Comparison of ENCODE assay signal across 8 cellular contexts in the genomic region with DNA sequence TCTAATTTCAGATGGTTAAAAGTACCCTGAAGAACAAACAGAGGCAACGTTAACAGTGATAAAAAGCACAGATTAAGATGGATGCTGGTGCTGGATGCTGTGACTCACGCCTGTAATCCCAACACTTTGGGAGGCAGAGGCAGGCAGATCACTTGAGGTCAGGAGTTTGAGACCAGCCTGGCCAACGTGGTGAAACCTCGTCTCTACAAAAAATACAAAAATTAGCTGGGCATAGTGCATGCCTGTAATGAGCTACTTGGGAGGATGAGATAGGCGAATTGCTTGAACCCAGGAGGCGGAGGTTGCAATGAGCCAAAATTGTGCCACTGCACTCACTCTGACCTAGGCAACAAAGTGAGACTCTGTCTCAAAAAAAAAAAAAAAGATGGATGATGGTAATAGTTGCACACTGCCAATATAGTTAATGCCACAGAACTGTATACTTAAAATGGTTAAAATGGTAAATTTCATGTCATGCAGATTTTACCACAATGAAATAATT. TPM values are rescaled to one million over a fixed set of nuclear protein-coding genes. Genes with fewer than 3 reads are reported as not detected.
DNase-seq lines count a peak whose midpoint lies in the region; ATAC-seq, FAIRE-seq and TF ChIP-seq lines count a peak whose summit lies in the region.
"Not testable (repeated sequence)": the region's sequence is repeated elsewhere in the genome, so short reads cannot be mapped to it uniquely, and the experiment has no call there.

No MANE protein-coding gene starts in this region.

- H3K79me2 ChIP-seq in HepG2 (ENCODE audit: insufficient read depth, low read length) = peaks cover 83% of the 10 kb centered on the region

- POLR2A ChIA-PET in HepG2 (lab: Yijun Ruan, JAX) = interaction anchor here (1.0 to 3.0 kb wide), 12 partner anchors 8 to 134 kb away, joined by 3 to 44 read pairs (median 7); a partner anchor contains a TSS

- 33 to 45% (median 39%) methylated on average over 6 of the region's 6 CpGs for WGBS in adrenal gland, 4 donors
- WGBS in HepG2 (ENCODE audit: low lambda C conversion rate) = 60% methylated on average over 6 of the region's 6 CpGs
- WGBS in transverse colon (ENCODE audit: low coverage in 1 of 2), 2 donors = 49 to 59% methylated on average over 4 to 6 of the region's 6 CpGs

- H3K4me3 ChIP-seq in adrenal gland (peak overlapping the region in 2 of 4 donors; percentile 19 to 54), HepG2 (replicated peaks in 1 of 3; ENCODE audit: insufficient read depth in 1 of 3, low read depth in 2 of 3, low read length in 3 of 3) (peak overlapping the region in 2 of 3 experiments; percentile 66 to 71; a peak in 3 of 6 replicates)
- H3K4me3 ChIP-seq in epithelial cell of esophagus (ENCODE audit: low read length); transverse colon: not testable (repeated sequence)

- not testable (repeated sequence) for H4K20me1 ChIP-seq in HepG2 (ENCODE audit: insufficient read depth, low read length)

- peaks cover 21% of the 10 kb centered on the region for H3K36me3 Mint-ChIP-seq in T-helper 2 cell treated with Interferon-gamma antibody and Interleukin-4, amounts not matched to agents 5 μg/mL and 100 μg/mL, for 36 hours (ENCODE audit: low read depth)
- H3K36me3 Mint-ChIP-seq in progenitor cell of endocrine pancreas (ENCODE audit: insufficient read depth) = not testable (repeated sequence)

- intact Hi-C loops in adrenal gland (cut with DNase I); transverse colon (cut with DNase I; ENCODE audit: low total_unique reads): not testable (repeated sequence)
- intact Hi-C loops in HepG2 (cut with micrococcal nuclease; ENCODE audit: unreplicated experiment) = loop anchor here (2.0 to 5.0 kb wide), 2 partner anchors 39 to 134 kb away; a partner anchor contains a TSS

- peak overlapping the region; percentile 80 for H3K9ac ChIP-seq in HepG2 (ENCODE audit: insufficient read depth, low read depth, low read length)

- peaks cover 26 to 37% of the 10 kb centered on the region in 2 donors for H3K4me1 ChIP-seq in adrenal gland (replicated peaks in 1 of 2)
- peaks cover 77% of the 10 kb centered on the region for H3K4me1 ChIP-seq in HepG2 (ENCODE audit: insufficient read depth, low read length)
- peaks cover 24 to 42% (median 30%) of the 10 kb centered on the region in 4 donors for H3K4me1 ChIP-seq in transverse colon

- peaks cover 53% of the 10 kb centered on the region for H3K4me1 Mint-ChIP-seq in T-helper 2 cell treated with Interferon-gamma antibody and Interleukin-4, amounts not matched to agents 5 μg/mL and 100 μg/mL, for 36 hours (ENCODE audit: low read depth)
- H3K4me1 Mint-ChIP-seq in progenitor cell of endocrine pancreas (ENCODE audit: low read depth) = peaks cover 28% of the 10 kb centered on the region

- not testable (repeated sequence) for H3K27me3 Mint-ChIP-seq in T-helper 2 cell treated with Interferon-gamma antibody and Interleukin-4, amounts not matched to agents 5 μg/mL and 100 μg/mL, for 36 hours (ENCODE audit: low read depth); progenitor cell of endocrine pancreas

- H3K9me3 Mint-ChIP-seq in T-helper 2 cell treated with Interferon-gamma antibody and Interleukin-4, amounts not matched to agents 5 μg/mL and 100 μg/mL, for 36 hours; progenitor cell of endocrine pancreas (ENCODE audit: low read depth): not testable (repeated sequence)

- not testable (repeated sequence) for FAIRE-seq in HepG2 (lab: Jason Lieb, UNC)

- H3K4me3 Mint-ChIP-seq in T-helper 2 cell treated with Interferon-gamma antibody and Interleukin-4, amounts not matched to agents 5 μg/mL and 100 μg/mL, for 36 hours = peak overlapping the region; percentile 85
- not testable (repeated sequence) for H3K4me3 Mint-ChIP-seq in progenitor cell of endocrine pancreas (ENCODE audit: low read depth)

- in situ Hi-C loops in HepG2 (cut with HindIII; ENCODE audit: extremely low pct_ligation_motif_present, low pct_unique_long_range_greater_than_20kb); transverse colon (cut with MboI; ENCODE audit: low pct_ligation_motif_present in 1 of 4, low pct_unique_long_range_greater_than_20kb in 1 of 4, low sequenced_read_pairs in 3 of 4): not testable (repeated sequence)

- peak overlapping the region; percentile 85 for H3K4me2 ChIP-seq in HepG2 (ENCODE audit: low read depth, low read length)

- peak in 1 of 6 experiments; percentile 4 for TF ChIP-seq CTCF in adrenal gland (IDR thresholded peaks at IDR 0.05)
- not testable (repeated sequence) for TF ChIP-seq CTCF in epithelial cell of esophagus (IDR thresholded peaks at IDR 0.05; ENCODE audit: insufficient read depth, low read depth, low read length, missing control alignments); HepG2 (CRISPR knock-in tag; IDR thresholded peaks at IDR 0.05); progenitor cell of endocrine pancreas (IDR thresholded peaks at IDR 0.05; ENCODE audit: unreplicated experiment); transverse colon (IDR thresholded peaks at IDR 0.05)

- peak overlapping the region; percentile 98 for H3K27ac Mint-ChIP-seq in T-helper 2 cell treated with Interferon-gamma antibody and Interleukin-4, amounts not matched to agents 5 μg/mL and 100 μg/mL, for 36 hours
- H3K27ac Mint-ChIP-seq in progenitor cell of endocrine pancreas = peak overlapping the region; percentile 93

- not testable (repeated sequence) for TF ChIP-seq POLR2A in adrenal gland (IDR thresholded peaks at IDR 0.05); HepG2 (IDR thresholded peaks at IDR 0.05; ENCODE audit: insufficient read depth in 1 of 2, low read depth in 2 of 2, low read length in 2 of 2); transverse colon (IDR thresholded peaks at IDR 0.05)

- H3K27ac ChIP-seq in adrenal gland = peak overlapping the region; percentile 74 to 99 (median 93)
- peak overlapping the region; percentile 91 for H3K27ac ChIP-seq in HepG2 (ENCODE audit: extremely low read length, insufficient read depth, low read length)
- H3K27ac ChIP-seq in transverse colon = peak overlapping the region; percentile 81 to 95 (median 90)

- H2AFZ ChIP-seq in HepG2 (ENCODE audit: low read length) = not testable (repeated sequence)

- DNase-seq in DMS 273 (lab: John Stamatoyannopoulos, UW; ENCODE audit: unreplicated experiment) = peak; percentile 41
- DNase-seq in LHCN-M2 (ENCODE audit: low read depth) = peak; percentile 54
- DNase-seq in T-helper 2 cell treated with Interferon-gamma antibody and Interleukin-4, amounts not matched to agents 5 μg/mL and 100 μg/mL, for 36 hours (ENCODE audit: low spot score); HepG2 (ENCODE audit: low spot score); progenitor cell of endocrine pancreas (ENCODE audit: low spot score, unreplicated experiment); transverse colon: not testable (repeated sequence)
- DNase-seq in adrenal gland = peak in 1 of 7 donors; percentile 34
- peak; percentile 34 for DNase-seq in epithelial cell of esophagus (ENCODE audit: low read depth)

- TSS peak; percentile 89 for BruUV-seq in HepG2 (replicated peaks; lab: Mats Ljungman, UMichigan)

- H3K36me3 ChIP-seq in adrenal gland (replicated peaks in 1 of 2) (peaks cover 0 to 12% of the 10 kb centered on the region in 2 donors), HepG2 (replicated peaks in 1 of 2; ENCODE audit: control insufficient read depth in 1 of 2, insufficient read depth in 2 of 2, low read length in 2 of 2) (peaks cover 2 to 16% of the 10 kb centered on the region in 2 experiments)
- not testable (repeated sequence) for H3K36me3 ChIP-seq in transverse colon

- H3K9me3 ChIP-seq in adrenal gland (replicated peaks in 1 of 3); HepG2 (ENCODE audit: low read length); transverse colon: not testable (repeated sequence)

- peak; percentile 20 for ATAC-seq in HepG2

- not testable (repeated sequence) for H3K27me3 ChIP-seq in adrenal gland; HepG2 (ENCODE audit: control insufficient read depth in 1 of 2, insufficient read depth in 2 of 2, low read length in 2 of 2); transverse colon

- not testable (repeated sequence) for TF ChIP-seq RAD21 in HepG2 (CRISPR knock-in tag; IDR thresholded peaks at IDR 0.05)

- TF ChIP-seq EP300 in HepG2 (IDR thresholded peaks at IDR 0.05; ENCODE audit: low read depth in 2 of 2, low read length in 2 of 2); HepG2 (CRISPR knock-in tag; IDR thresholded peaks at IDR 0.05; ENCODE audit: borderline replicate concordance); transverse colon (IDR thresholded peaks at IDR 0.05; ENCODE audit: low read depth): not testable (repeated sequence)

- CTCF ChIA-PET in HepG2 (lab: Yijun Ruan, JAX; ENCODE audit: low intra/inter-chr PET ratio, low total read pairs) = not testable (repeated sequence)

RNA-seq across cellular contexts. Expression of a gene that starts 38.5 kb away (rescaled TPM):
- total RNA-seq in LHCN-M2 (2014; rRNA removed) (24.4 and 24.5 TPM in 2 replicates), adrenal gland (10 to 100 TPM; 59.5 to 84.1 (median 71.7) TPM), HepG2 (2016; rRNA removed; fragmentation: Illumina TruSeq; extraction: Trizol) (66.6 and 90.8 TPM in 2 replicates), progenitor cell of endocrine pancreas (55.2 and 56.3 TPM in 2 replicates), transverse colon (10 to 100 TPM; 34.8 to 81.0 (median 52.9) TPM)
- 28.8 TPM for polyA plus RNA-seq in LHCN-M2 (2012)
- polyA plus RNA-seq in adrenal gland (10 to 100 TPM; 18.2 to 62.8 (median 30.7) TPM), HepG2 (2011; rRNA removed) (45.5 and 50.6 TPM in 2 replicates)
- 20.3 and 22.0 TPM in 2 replicates for total RNA-seq in HepG2 (2016; cell fraction: cytosol; rRNA removed; fragmentation: Illumina TruSeq; extraction: Trizol; ENCODE audit: low read depth)
- total RNA-seq in HepG2 (2016; cell fraction: insoluble cytoplasmic fraction; rRNA removed; fragmentation: Illumina TruSeq; extraction: Trizol) = 66.5 and 79.2 TPM in 2 replicates
- total RNA-seq in HepG2 (2016; cell fraction: membrane; rRNA removed; fragmentation: Illumina TruSeq; extraction: Trizol) = 93.9 and 107 TPM in 2 replicates
- total RNA-seq in HepG2 (2016; cell fraction: nucleus; rRNA removed; fragmentation: Illumina TruSeq; extraction: Trizol) = 37.4 and 39.5 TPM in 2 replicates
- polyA plus RNA-seq in HepG2 (2011; cell fraction: cytosol; rRNA removed) = 39.2 and 46.8 TPM in 2 replicates
- 18.1 and 22.0 TPM in 2 replicates for polyA plus RNA-seq in HepG2 (2011; cell fraction: nucleus; rRNA removed)
- 76.7 and 76.9 TPM in 2 replicates for polyA plus RNA-seq in HepG2 (2012)
- polyA plus RNA-seq in HepG2 (2016; cell fraction: cytosol; fragmentation: Illumina TruSeq; extraction: Trizol; ENCODE audit: low read depth) = 23.8 and 24.6 TPM in 2 replicates
- 79.1 and 86.9 TPM in 2 replicates for polyA plus RNA-seq in HepG2 (2016; cell fraction: insoluble cytoplasmic fraction; fragmentation: Illumina TruSeq; extraction: Trizol; ENCODE audit: low read depth)
- polyA plus RNA-seq in HepG2 (2016; cell fraction: membrane; fragmentation: Illumina TruSeq; extraction: Trizol; ENCODE audit: low read depth) = 82.0 and 93.2 TPM in 2 replicates
- polyA plus RNA-seq in HepG2 (2016; cell fraction: nucleus; fragmentation: Illumina TruSeq; extraction: Trizol; ENCODE audit: insufficient read depth, low read depth) = 42.3 and 46.6 TPM in 2 replicates
- 122 and 124 TPM in 2 replicates for polyA minus RNA-seq in HepG2 (2011; rRNA and poly(A)+ RNA removed; ENCODE audit: low replicate concordance)
- 45.1 and 48.4 TPM in 2 replicates for polyA minus RNA-seq in HepG2 (2011; cell fraction: cytosol; rRNA and poly(A)+ RNA removed)
- polyA minus RNA-seq in HepG2 (2011; cell fraction: nucleus; rRNA and poly(A)+ RNA removed) = 27.2 and 30.5 TPM in 2 replicates
